20 cellular contexts compared by ENCODE assay signal in the genomic region with DNA sequence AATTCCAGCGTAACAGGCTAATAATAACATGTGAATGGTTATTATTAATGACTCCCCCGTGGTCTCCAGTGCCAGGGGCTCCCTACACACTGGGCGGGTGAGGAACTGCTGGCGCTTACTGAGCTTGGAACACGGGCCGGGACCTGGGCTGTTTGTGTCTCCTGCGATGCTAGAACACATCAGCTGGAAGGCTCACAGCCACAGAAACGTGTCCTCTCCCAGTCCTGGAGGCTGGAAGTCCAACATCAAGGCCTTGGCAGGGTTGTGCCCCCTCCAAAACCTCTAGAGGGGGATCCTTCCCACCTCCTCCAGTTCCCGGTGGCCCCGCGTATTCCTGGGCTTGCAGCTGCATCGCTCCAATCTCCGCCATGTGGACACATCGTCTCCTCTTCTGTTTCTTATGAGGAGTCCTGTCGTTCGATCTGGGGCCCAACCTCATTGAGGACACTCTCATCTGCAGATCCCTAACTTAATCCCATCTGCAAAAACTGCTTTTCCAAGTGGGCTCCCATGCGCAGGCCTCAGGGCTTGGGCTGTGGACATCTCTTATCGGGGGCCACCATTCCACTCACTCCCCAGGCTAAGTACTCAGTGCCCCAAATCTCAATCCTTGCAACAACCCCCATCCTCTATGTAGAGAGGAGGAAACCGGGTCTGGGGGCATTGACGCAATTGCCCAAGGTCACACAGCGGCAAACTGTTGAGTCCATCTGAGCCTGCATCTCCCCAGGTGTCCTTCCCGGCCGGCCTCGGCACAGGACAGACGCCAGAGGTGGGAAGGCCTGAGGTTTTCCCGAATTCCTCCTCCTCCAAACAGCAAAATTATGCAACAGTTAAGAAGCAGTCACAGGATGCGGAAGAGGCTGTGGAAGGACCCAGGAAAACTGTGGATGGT.
"Had no signal": no experiment of that assay in that cellular context is flagged by ENCODE, and none has a peak within 500 bp of the region (broad histone marks: within the 10 kb centered on the region; RNA-seq: fewer than 3 reads in every experiment).

No MANE protein-coding gene starts in this region.

- H3K4me1 Mint-ChIP-seq: nephron had no signal

- H3K27ac ChIP-seq: epithelial cell of prostate, esophagus muscularis mucosa, gastrocnemius medialis, heart right ventricle, lower lobe of right lung, psoas muscle, right lobe of liver, stomach, uterus had no signal

- H3K4me3 Mint-ChIP-seq: memory B cell, nephron, type B pancreatic cell had no signal

- H3K27ac Mint-ChIP-seq: memory B cell, nephron, type B pancreatic cell had no signal

- ATAC-seq: gastrocnemius medialis, heart right ventricle, left lobe of liver, psoas muscle had no signal

- H3K4me1 ChIP-seq: gastrocnemius medialis, heart right ventricle, psoas muscle, right lobe of liver, uterus had no signal

- H3K9me3 ChIP-seq: esophagus muscularis mucosa, gastrocnemius medialis, lower lobe of right lung, psoas muscle, right lobe of liver, stomach, uterus had no signal

- FAIRE-seq: islet of Langerhans had no signal

- H3K4me3 ChIP-seq: esophagus muscularis mucosa, gastrocnemius medialis, heart right ventricle, lower lobe of right lung, psoas muscle, right lobe of liver, stomach, uterus had no signal

- DNase-seq: effector memory CD4-positive, alpha-beta T cell; gastrocnemius medialis; heart right ventricle; hypothalamus; lower lobe of right lung; midbrain; psoas muscle; retina; stimulated activated naive CD4-positive, alpha-beta T cell; stomach; substantia nigra; uterus had no signal

- H3K9me3 Mint-ChIP-seq: memory B cell, type B pancreatic cell had no signal

- H3K27me3 ChIP-seq: esophagus muscularis mucosa, right lobe of liver, uterus had no signal

- H3K36me3 ChIP-seq: esophagus muscularis mucosa, gastrocnemius medialis, heart right ventricle, lower lobe of right lung, right lobe of liver, stomach, uterus had no signal

- H3K27me3 Mint-ChIP-seq: memory B cell had no signal

- H3K36me3 Mint-ChIP-seq: memory B cell, type B pancreatic cell had no signal
